ENCODE assay signal across 17 cellular contexts in the genomic region with DNA sequence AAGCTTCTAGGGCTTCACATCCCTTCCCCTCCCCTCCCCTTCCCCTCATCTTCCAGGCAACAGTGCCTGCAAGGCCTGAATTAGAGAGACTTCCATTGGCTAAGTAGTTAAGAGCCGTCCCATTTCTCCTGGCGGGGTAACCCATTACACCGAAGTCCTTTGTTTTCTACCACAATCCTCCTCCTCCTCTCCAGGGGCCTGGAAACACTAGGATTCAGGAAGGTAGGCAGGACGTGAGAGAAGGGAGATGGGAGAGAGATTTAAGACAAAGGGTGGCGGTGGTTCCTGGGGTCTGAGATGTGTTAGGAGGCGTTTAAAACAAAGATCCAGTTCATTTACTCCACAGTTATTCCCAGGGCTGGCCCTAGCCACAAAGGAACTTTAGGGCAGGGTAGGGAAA.
A peak's percentile ranks its signal among the peaks of the same experiment; 100 is the strongest.
DNase-seq lines count a peak whose midpoint lies in the region; ATAC-seq lines count a peak whose summit lies in the region.
"Had no signal": no experiment of that assay in that cellular context is flagged by ENCODE, and none has a peak within 500 bp of the region (broad histone marks: within the 10 kb centered on the region; RNA-seq: fewer than 3 reads in every experiment).

No MANE protein-coding gene starts in this region.

- H3K27me3 ChIP-seq in layer of hippocampus (ENCODE audit: control insufficient read depth, insufficient read depth, low read length): no peaks in the 10 kb centered on the region
- H3K27me3 ChIP-seq: thyroid gland had no signal

- H3K4me1 Mint-ChIP-seq in stimulated activated naive B cell treated with anti-CD40 and anti-IgM and Interleukin-4, amounts not matched to agents 10 μg/mL and 1 μg/mL and 100 μg/mL, for 72 hours: no peaks in the 10 kb centered on the region

- H3K9me3 Mint-ChIP-seq in stimulated activated naive B cell treated with anti-CD40 and anti-IgM and Interleukin-4, amounts not matched to agents 10 μg/mL and 1 μg/mL and 100 μg/mL, for 72 hours: no peaks in the 10 kb centered on the region

- DNase-seq in NCI-H146 (lab: John Stamatoyannopoulos, UW) (peak; percentile 54), NCI-H146 treated with DMSO at 0.1 percent for 48 hours (lab: John Stamatoyannopoulos, UW; ENCODE audit: unreplicated experiment) (no peak), caudate nucleus (lab: John Stamatoyannopoulos, UW) (no peak), GOT3 (lab: John Stamatoyannopoulos, UW) (no peak)
- no peak for DNase-seq in stimulated activated naive B cell treated with anti-CD40 and anti-IgM and Interleukin-4, amounts not matched to agents 10 μg/mL and 1 μg/mL and 100 μg/mL, for 72 hours
- DNase-seq: activated CD4-positive, alpha-beta T cell treated with anti-CD3 and anti-CD28 coated beads for 4 hours; activated naive CD4-positive, alpha-beta T cell treated with Interleukin-2 at 50 U/mL for 16 hours; Kasumi-1; left colon; NCI-H524; thyroid gland had no signal

- peak overlapping the region; percentile 64 for H3K27ac ChIP-seq in caudate nucleus (ENCODE audit: low read depth, low read length)
- H3K27ac ChIP-seq in layer of hippocampus (ENCODE audit: low read depth, low read length): peak overlapping the region; percentile 69
- H3K27ac ChIP-seq: 22Rv1; BLaER1 treated with 17β-estradiol and CSF1 and Interleukin-3, amounts not matched to agents 10 nM and 100 nM; parathyroid adenoma; thyroid gland had no signal

- H3K4me3 Mint-ChIP-seq in stimulated activated naive B cell treated with anti-CD40 and anti-IgM and Interleukin-4, amounts not matched to agents 10 μg/mL and 1 μg/mL and 100 μg/mL, for 72 hours: no peak overlapping the region

- peak overlapping the region; percentile 47 for H3K27ac Mint-ChIP-seq in stimulated activated naive B cell treated with anti-CD40 and anti-IgM and Interleukin-4, amounts not matched to agents 10 μg/mL and 1 μg/mL and 100 μg/mL, for 72 hours

- H3K27me3 Mint-ChIP-seq in stimulated activated naive B cell treated with anti-CD40 and anti-IgM and Interleukin-4, amounts not matched to agents 10 μg/mL and 1 μg/mL and 100 μg/mL, for 72 hours: no peaks in the 10 kb centered on the region

- no peaks in the 10 kb centered on the region for H3K36me3 Mint-ChIP-seq in stimulated activated naive B cell treated with anti-CD40 and anti-IgM and Interleukin-4, amounts not matched to agents 10 μg/mL and 1 μg/mL and 100 μg/mL, for 72 hours

- ATAC-seq in stimulated activated naive B cell treated with anti-CD40 and anti-IgM and Interleukin-4, amounts not matched to agents 10 μg/mL and 1 μg/mL and 100 μg/mL, for 72 hours (replicated peaks): no peak
- ATAC-seq in HG03159 (IDR thresholded peaks at IDR 0.05; ENCODE audit: unreplicated experiment): no peak
- no peak for ATAC-seq in HG03108 (IDR thresholded peaks at IDR 0.05; ENCODE audit: unreplicated experiment)
- ATAC-seq: left colon had no signal
